Comparison of ENCODE assay signal across 8 cellular contexts in the genomic region with DNA sequence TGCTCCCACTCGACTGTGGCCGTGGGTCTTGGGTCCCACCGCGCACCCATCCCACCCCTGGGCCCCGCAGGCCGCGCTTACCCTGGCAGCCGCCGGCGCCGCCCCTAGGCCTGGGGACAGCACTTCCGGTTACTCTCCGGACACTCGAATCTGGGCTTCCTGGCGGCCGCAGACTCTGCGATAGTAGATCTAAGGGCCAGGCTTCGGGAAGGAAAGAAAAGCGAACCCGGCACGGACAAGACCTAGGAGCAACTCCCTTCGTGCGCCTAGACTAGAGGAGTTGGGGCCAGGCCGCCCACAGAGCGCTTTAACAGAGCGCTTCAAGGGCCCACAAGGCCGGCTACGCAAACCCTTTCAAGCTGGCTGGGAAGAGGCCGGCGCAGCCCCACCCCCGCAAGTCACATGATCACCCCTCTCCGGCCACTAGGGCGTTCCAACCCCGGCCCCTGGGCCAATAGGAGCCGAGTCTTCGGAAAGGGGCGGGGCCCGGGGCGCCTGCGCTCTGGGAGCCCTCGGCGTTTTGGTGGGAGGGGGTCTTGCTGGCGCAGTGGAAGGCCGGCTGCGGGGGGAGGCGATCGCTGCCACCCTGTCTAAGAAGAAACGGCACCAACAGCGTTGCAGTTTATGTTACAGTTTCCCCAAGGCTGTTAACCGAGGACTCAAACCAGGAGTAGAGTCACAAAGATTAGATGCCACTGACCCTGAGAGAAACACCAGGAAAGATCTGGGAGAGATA. TPM values are rescaled to one million over a fixed set of nuclear protein-coding genes. Genes with fewer than 3 reads are reported as not detected.
DNase-seq lines count a peak whose midpoint lies in the region; ATAC-seq and TF ChIP-seq lines count a peak whose summit lies in the region.
"Not testable (repeated sequence)": the region's sequence is repeated elsewhere in the genome, so short reads cannot be mapped to it uniquely, and the experiment has no call there.

Gene ZNF322, minus strand, starts transcription at position 387 of the 736 bp plus-strand sequence. CDS start 21,193 bp downstream, outside the sequence.

- H3K36me3 ChIP-seq in Panc1 (ENCODE audit: control insufficient read depth, insufficient read depth, low read length) = peaks cover 16% of the 10 kb centered on the region
- peaks cover 3 to 29% (median 13%) of the 10 kb centered on the region in 4 donors for H3K36me3 ChIP-seq in esophagus muscularis mucosa
- H3K36me3 ChIP-seq in muscle layer of duodenum (ENCODE audit: control insufficient read depth in 1 of 2, insufficient read depth in 2 of 2, low read length in 2 of 2) = peaks cover 3 to 15% of the 10 kb centered on the region in 2 donors

- 8% methylated on average over 21 of the region's 50 CpGs for WGBS in esophagus muscularis mucosa

- in situ Hi-C loops in Panc1 (cut with HindIII; ENCODE audit: low pct_unique_long_range_greater_than_20kb, low sequenced_read_pairs) = not testable (repeated sequence)

- TF ChIP-seq EP300 in esophagus muscularis mucosa (IDR thresholded peaks at IDR 0.05) = not testable (repeated sequence)

- not testable (repeated sequence) for BruUV-seq in Panc1 (replicated peaks; lab: Mats Ljungman, UMichigan)

- H3K4me3 ChIP-seq in Panc1 (ENCODE audit: low read depth in 2 of 2, low read length in 2 of 2) (peak within 1 kb of the TSS; percentile 64 to 91), esophagus muscularis mucosa (peak within 1 kb of the TSS; percentile 62 to 84 (median 79)), muscle layer of duodenum (ENCODE audit: low read depth in 1 of 2, low read length in 2 of 2) (peak within 1 kb of the TSS; percentile 87 to 91)

- TF ChIP-seq CTCF in Panc1 (IDR thresholded peaks at IDR 0.05) = not testable (repeated sequence)
- TF ChIP-seq CTCF in esophagus muscularis mucosa (IDR thresholded peaks at IDR 0.05) = peak in 1 of 3 experiments; percentile 6

- ATAC-seq in GM21723 (IDR thresholded peaks at IDR 0.05; ENCODE audit: unreplicated experiment) (peak; percentile 97), Panc1 (peak; percentile 100)

- H3K9me3 ChIP-seq in Panc1 (ENCODE audit: control insufficient read depth, insufficient read depth, low read depth, low read length) = peaks cover 27% of the 10 kb centered on the region; the same call in 1 of the 2 replicates
- H3K9me3 ChIP-seq in esophagus muscularis mucosa; muscle layer of duodenum (ENCODE audit: control insufficient read depth in 1 of 2, low read length in 2 of 2): not testable (repeated sequence)

- not testable (repeated sequence) for H3K4me1 ChIP-seq in Panc1 (ENCODE audit: control insufficient read depth, insufficient read depth, low read length)
- H3K4me1 ChIP-seq in esophagus muscularis mucosa (peaks cover 27 to 44% (median 30%) of the 10 kb centered on the region in 4 donors), muscle layer of duodenum (ENCODE audit: control insufficient read depth in 1 of 2, insufficient read depth in 2 of 2, low read length in 2 of 2) (peaks cover 14 to 21% of the 10 kb centered on the region in 2 donors)

- CTCF ChIA-PET in Panc1 (lab: Charles Lee) = interaction anchor here (0.6 kb wide), 1 partner anchor 485 kb away, joined by 3 read pairs; no protein-coding TSS in a partner anchor

- peak within 1 kb of the TSS; percentile 90 for H3K27ac ChIP-seq in Panc1 (ENCODE audit: low read length)
- H3K27ac ChIP-seq in esophagus muscularis mucosa (replicated peaks in 1 of 4) = peak within 1 kb of the TSS; percentile 73 to 89 (median 86)
- peak within 1 kb of the TSS; percentile 82 for H3K27ac ChIP-seq in muscle layer of duodenum (ENCODE audit: low read length)

- TF ChIP-seq POLR2A in esophagus muscularis mucosa (IDR thresholded peaks at IDR 0.05; ENCODE audit: low read depth) = peak; percentile 15

- DNase-seq in DMS53 (lab: John Stamatoyannopoulos, UW) (peak; percentile 96), KG1 (lab: John Stamatoyannopoulos, UW) (peak; percentile 79), Panc1 (ENCODE audit: low read depth, low spot score) (peak; percentile 71), esophagus muscularis mucosa (ENCODE audit: extremely low spot score) (peak; percentile 99)
- peak; percentile 91 to 92 for DNase-seq in activated T-cell treated with anti-CD3 and anti-CD28 coated beads, Interleukin-2, amount 50 U/mL, for 48 hours
- DNase-seq in stimulated activated CD8-positive, alpha-beta memory T cell treated with anti-CD3 and anti-CD28 coated beads, Interleukin-7, amount 100 ng/mL, for 4 hours (ENCODE audit: low read depth in 2 of 2) = peak; percentile 75 to 86

- H3K27me3 ChIP-seq in Panc1 (ENCODE audit: control insufficient read depth, insufficient read depth, low read length); muscle layer of duodenum (ENCODE audit: low read depth, low read length): not testable (repeated sequence)
- H3K27me3 ChIP-seq in esophagus muscularis mucosa = peaks cover 0 to 11% (median 0%) of the 10 kb centered on the region in 4 donors

- intact Hi-C loops in Panc1 (cut with micrococcal nuclease; ENCODE audit: unreplicated experiment); esophagus muscularis mucosa (cut with DNase I): not testable (repeated sequence)

- POLR2A ChIA-PET in Panc1 (lab: Charles Lee) = not testable (repeated sequence)

RNA-seq across cellular contexts. Expression of gene ZNF322, which starts in this region (rescaled TPM):
- 31.2 TPM for total RNA-seq in Panc1 (2021; ENCODE audit: unreplicated experiment)
- polyA plus RNA-seq in Panc1 (2012; ENCODE audit: insufficient read length) = 10.9 TPM
- 10 to 100 TPM; 14.7 to 22.9 (median 17.4) TPM for total RNA-seq in esophagus muscularis mucosa

Comparison
In these comparisons a context has a peak if more than half of its experiments do, and no peak if none do; other contexts are left out.
1. Peak in every context shown above with its lines: DNase-seq, ATAC-seq, H3K4me3 ChIP-seq and H3K27ac ChIP-seq.